31 cellular contexts compared by ENCODE assay signal in the genomic region with DNA sequence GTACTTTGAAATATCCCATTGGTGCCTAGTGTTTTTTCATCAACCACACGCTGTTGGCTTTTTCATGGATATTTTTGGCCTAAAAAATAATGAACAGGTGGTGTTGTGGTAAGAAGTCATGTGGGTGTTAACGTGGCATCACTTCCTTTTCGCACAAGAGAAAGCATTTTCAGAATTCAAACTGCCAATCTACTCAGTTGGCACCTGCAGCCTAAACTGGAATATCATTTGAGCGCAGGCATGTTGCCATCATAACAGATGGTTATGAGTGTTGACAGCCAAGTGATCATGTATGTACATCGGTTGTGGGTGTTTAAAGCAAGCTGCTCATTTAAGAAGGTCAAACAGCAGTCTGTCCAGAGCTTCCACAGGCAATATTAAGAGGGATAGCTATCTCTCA.
DNase-seq lines count a peak whose midpoint lies in the region; ATAC-seq and TF ChIP-seq lines count a peak whose summit lies in the region.
"Had no signal": no experiment of that assay in that cellular context is flagged by ENCODE, and none has a peak within 500 bp of the region (broad histone marks: within the 10 kb centered on the region; RNA-seq: fewer than 3 reads in every experiment).

No MANE protein-coding gene starts in this region.

- peak; percentile 93 for DNase-seq in MM.1S
- peak; percentile 65 for DNase-seq in NCI-H524 treated with DMSO at 0.1 percent for 48 hours (lab: John Stamatoyannopoulos, UW)
- peak; percentile 29 for DNase-seq in inferior parietal cortex (ENCODE audit: extremely low spot score)
- no peak for DNase-seq in KBM-7
- no peak for DNase-seq in tibial nerve (ENCODE audit: low spot score in 2 of 2)
- DNase-seq in CD8-positive, alpha-beta memory T cell = no peak
- DNase-seq: activated CD4-positive, alpha-beta memory T cell treated with anti-CD3 and anti-CD28 coated beads, Interleukin-2, amount 10 ng/mL, durations not matched to agents 7 days and 5 days; activated CD8-positive, alpha-beta memory T cell treated with anti-CD3 and anti-CD28 coated beads, Interleukin-2, amount 50 U/mL, for 48 hours; activated naive CD4-positive, alpha-beta T cell treated with anti-CD3 and anti-CD28 coated beads for 36 hours; AML-193; body of pancreas; DMS79; HCEC 1CT; left ventricle myocardium inferior; mesenchymal stem cell; NCI-H1048; NCI-H2029; NK-92 treated with Interleukin-12 subunit alpha and Interleukin-12 subunit beta, amount 100 ng/mL, for 24 hours; Right ventricle myocardium superior; spleen; stomach; SW 1271; thyroid gland had no signal

- in situ Hi-C loops in KBM-7 (cut with MboI; ENCODE audit: low pct_unique_long_range_greater_than_20kb, low sequenced_read_pairs) = no loop called here

- no peaks in the 10 kb centered on the region for H3K4me1 Mint-ChIP-seq in CD8-positive, alpha-beta memory T cell
- H3K4me1 Mint-ChIP-seq: activated CD4-positive, alpha-beta memory T cell treated with anti-CD3 and anti-CD28 coated beads, Interleukin-2, amount 10 ng/mL, durations not matched to agents 7 days and 5 days; central memory CD8-positive, alpha-beta T cell; neural progenitor cell had no signal

- H3K27me3 Mint-ChIP-seq in CD8-positive, alpha-beta memory T cell = no peaks in the 10 kb centered on the region
- H3K27me3 Mint-ChIP-seq: activated CD4-positive, alpha-beta memory T cell treated with anti-CD3 and anti-CD28 coated beads, Interleukin-2, amount 10 ng/mL, durations not matched to agents 7 days and 5 days; central memory CD8-positive, alpha-beta T cell had no signal

- no peaks in the 10 kb centered on the region for H3K9me2 ChIP-seq in MM.1S (replicated peaks; ENCODE audit: insufficient read depth, low read length)

- peaks cover 8% of the 10 kb centered on the region; the same call in 1 of the 2 replicates for H3F3A ChIP-seq in MM.1S (ENCODE audit: insufficient read depth, low read length)

- H3K9ac ChIP-seq in BLaER1 (peak overlapping the region; percentile 96), MM.1S (ENCODE audit: low read length) (no peak overlapping the region)
- H3K9ac ChIP-seq: neural progenitor cell, parathyroid adenoma had no signal

- H3K27ac ChIP-seq in BLaER1 (peak overlapping the region; percentile 99), MM.1S (ENCODE audit: low read length) (peak overlapping the region; percentile 47; the same call in 1 of the 2 replicates), tibial nerve (no peak overlapping the region)
- H3K27ac ChIP-seq in CD8-positive, alpha-beta memory T cell (ENCODE audit: low read depth, low read length) = no peak overlapping the region
- H3K27ac ChIP-seq: body of pancreas, left ventricle myocardium inferior, neural progenitor cell, parathyroid adenoma, right atrium auricular region, spleen, stomach, thyroid gland had no signal

- ATAC-seq in HG02763 (IDR thresholded peaks at IDR 0.05; ENCODE audit: unreplicated experiment) = no peak
- ATAC-seq: body of pancreas, esophagus mucosa had no signal

- H3K27me3 ChIP-seq in BLaER1 = no peaks in the 10 kb centered on the region
- H3K27me3 ChIP-seq in MM.1S (replicated peaks; ENCODE audit: insufficient read depth, low read length) = no peaks in the 10 kb centered on the region
- H3K27me3 ChIP-seq in tibial nerve = no peaks in the 10 kb centered on the region
- no peaks in the 10 kb centered on the region for H3K27me3 ChIP-seq in CD8-positive, alpha-beta memory T cell (ENCODE audit: insufficient read depth, low read length, poor library complexity, severe bottlenecking)
- H3K27me3 ChIP-seq: body of pancreas, neural progenitor cell, right atrium auricular region, spleen, stomach, thyroid gland had no signal

- H3K4me1 ChIP-seq in BLaER1 = peaks cover 38% of the 10 kb centered on the region
- H3K4me1 ChIP-seq in MM.1S (ENCODE audit: low read length) = peaks cover 19% of the 10 kb centered on the region
- H3K4me1 ChIP-seq in tibial nerve = no peaks in the 10 kb centered on the region
- H3K4me1 ChIP-seq in CD8-positive, alpha-beta memory T cell (ENCODE audit: insufficient read depth, low read length) = no peaks in the 10 kb centered on the region
- H3K4me1 ChIP-seq: body of pancreas, left ventricle myocardium inferior, neural progenitor cell, parathyroid adenoma, right atrium auricular region, spleen, stomach, thyroid gland had no signal

- H4K20me1 ChIP-seq in BLaER1 (no peaks in the 10 kb centered on the region), MM.1S (ENCODE audit: insufficient read depth, low read length) (no peaks in the 10 kb centered on the region)

- no peaks in the 10 kb centered on the region for H3K36me3 Mint-ChIP-seq in CD8-positive, alpha-beta memory T cell
- H3K36me3 Mint-ChIP-seq: neural progenitor cell had no signal

- H3K9me3 ChIP-seq in BLaER1 (peaks cover 26% of the 10 kb centered on the region), MM.1S (replicated peaks; ENCODE audit: insufficient read depth, low read length) (no peaks in the 10 kb centered on the region), tibial nerve (no peaks in the 10 kb centered on the region)
- H3K9me3 ChIP-seq in CD8-positive, alpha-beta memory T cell (ENCODE audit: low read length) = no peaks in the 10 kb centered on the region
- H3K9me3 ChIP-seq: body of pancreas, left ventricle myocardium inferior, right atrium auricular region, spleen, thyroid gland had no signal

- TF ChIP-seq CTCF in MM.1S (IDR thresholded peaks at IDR 0.05; ENCODE audit: low read length) = no peak
- TF ChIP-seq CTCF in tibial nerve (IDR thresholded peaks at IDR 0.05) = no peak

- POLR2A ChIA-PET in CD8-positive, alpha-beta memory T cell (lab: Charles Lee) = no interaction called here

- 69 to 79% methylated on average over 5 of the region's 5 CpGs for WGBS in tibial nerve, 2 donors

- H3K4me3 Mint-ChIP-seq in CD8-positive, alpha-beta memory T cell = no peak overlapping the region
- H3K4me3 Mint-ChIP-seq: activated CD4-positive, alpha-beta memory T cell treated with anti-CD3 and anti-CD28 coated beads, Interleukin-2, amount 10 ng/mL, durations not matched to agents 7 days and 5 days; activated naive CD4-positive, alpha-beta T cell treated with anti-CD3 and anti-CD28 coated beads for 36 hours; activated T-helper 1 cell treated with anti-CD3 and anti-CD28 coated beads, Interleukin-12 subunit alpha, Interleukin-12 subunit beta, Interleukin-2, Interleukin-4 antibody, amounts not matched to agents 30 ng/mL and 10 ng/mL and 1 ng/mL, durations not matched to agents 14 hours and 24 hours and 36 hours; central memory CD8-positive, alpha-beta T cell; neural progenitor cell had no signal

- H3K4me3 ChIP-seq in BLaER1 = 0 out of 2 replicates have a peak overlapping the region, but pooled peaks have one; percentile 68
- no peak overlapping the region for H3K4me3 ChIP-seq in MM.1S (ENCODE audit: low read length)
- H3K4me3 ChIP-seq in tibial nerve = no peak overlapping the region
- no peak overlapping the region for H3K4me3 ChIP-seq in CD8-positive, alpha-beta memory T cell (ENCODE audit: low read length)
- H3K4me3 ChIP-seq: body of pancreas, left ventricle myocardium inferior, neural progenitor cell, right atrium auricular region, spleen, stomach, thyroid gland had no signal

- no peaks in the 10 kb centered on the region for H3K79me2 ChIP-seq in MM.1S (ENCODE audit: low read length)
- H3K79me2 ChIP-seq: parathyroid adenoma had no signal

- peaks cover 0 to 39% (median 2%) of the 10 kb centered on the region in 5 donors for H3K9me3 Mint-ChIP-seq in CD8-positive, alpha-beta memory T cell
- H3K9me3 Mint-ChIP-seq: activated naive CD4-positive, alpha-beta T cell treated with anti-CD3 and anti-CD28 coated beads for 36 hours; activated T-helper 1 cell treated with anti-CD3 and anti-CD28 coated beads, Interleukin-12 subunit alpha, Interleukin-12 subunit beta, Interleukin-2, Interleukin-4 antibody, amounts not matched to agents 30 ng/mL and 10 ng/mL and 1 ng/mL, durations not matched to agents 14 hours and 24 hours and 36 hours; neural progenitor cell had no signal

- peaks cover 5% of the 10 kb centered on the region; the same call in 1 of the 2 replicates for H3K36me3 ChIP-seq in BLaER1
- no peaks in the 10 kb centered on the region for H3K36me3 ChIP-seq in MM.1S (replicated peaks; ENCODE audit: insufficient read depth, low read length)
- no peaks in the 10 kb centered on the region for H3K36me3 ChIP-seq in tibial nerve
- no peaks in the 10 kb centered on the region for H3K36me3 ChIP-seq in CD8-positive, alpha-beta memory T cell (ENCODE audit: insufficient read depth, low read length)
- H3K36me3 ChIP-seq: left ventricle myocardium inferior, neural progenitor cell, right atrium auricular region, spleen, stomach, thyroid gland had no signal

- H3K4me2 ChIP-seq in BLaER1 (peak overlapping the region; percentile 91), MM.1S (ENCODE audit: low read depth, low read length) (peak overlapping the region; percentile 41)
- H3K4me2 ChIP-seq: neural progenitor cell had no signal

- TF ChIP-seq POLR2A in tibial nerve (IDR thresholded peaks at IDR 0.05) = no peak

- no peak for TF ChIP-seq EP300 in tibial nerve (IDR thresholded peaks at IDR 0.05)

- no peak overlapping the region for H3K27ac Mint-ChIP-seq in CD8-positive, alpha-beta memory T cell
- H3K27ac Mint-ChIP-seq: activated CD4-positive, alpha-beta memory T cell treated with anti-CD3 and anti-CD28 coated beads, Interleukin-2, amount 10 ng/mL, durations not matched to agents 7 days and 5 days; activated naive CD4-positive, alpha-beta T cell treated with anti-CD3 and anti-CD28 coated beads for 36 hours; activated T-helper 1 cell treated with anti-CD3 and anti-CD28 coated beads, Interleukin-12 subunit alpha, Interleukin-12 subunit beta, Interleukin-2, Interleukin-4 antibody, amounts not matched to agents 30 ng/mL and 10 ng/mL and 1 ng/mL, durations not matched to agents 14 hours and 24 hours and 36 hours; neural progenitor cell had no signal

- CTCF ChIA-PET in CD8-positive, alpha-beta memory T cell (lab: Charles Lee) = no interaction called here

- no peak overlapping the region for H2AFZ ChIP-seq in MM.1S (ENCODE audit: low read length)
- H2AFZ ChIP-seq: neural progenitor cell, parathyroid adenoma had no signal

Comparison
In these comparisons a context has a peak if more than half of its experiments do, and no peak if none do; other contexts are left out.
1. H3K27ac ChIP-seq: peak in BLaER1 (single experiment) and MM.1S (single experiment); none in tibial nerve (0 of 4) and CD8-positive, alpha-beta memory T cell (single experiment).
2. DNase-seq: peak in MM.1S (single experiment), NCI-H524 treated with DMSO at 0.1 percent for 48 hours (single experiment) and inferior parietal cortex (single experiment); none in KBM-7 (single experiment), tibial nerve (0 of 2) and CD8-positive, alpha-beta memory T cell (0 of 5).